Comparison of ENCODE assay signal across 8 cellular contexts in the genomic region with DNA sequence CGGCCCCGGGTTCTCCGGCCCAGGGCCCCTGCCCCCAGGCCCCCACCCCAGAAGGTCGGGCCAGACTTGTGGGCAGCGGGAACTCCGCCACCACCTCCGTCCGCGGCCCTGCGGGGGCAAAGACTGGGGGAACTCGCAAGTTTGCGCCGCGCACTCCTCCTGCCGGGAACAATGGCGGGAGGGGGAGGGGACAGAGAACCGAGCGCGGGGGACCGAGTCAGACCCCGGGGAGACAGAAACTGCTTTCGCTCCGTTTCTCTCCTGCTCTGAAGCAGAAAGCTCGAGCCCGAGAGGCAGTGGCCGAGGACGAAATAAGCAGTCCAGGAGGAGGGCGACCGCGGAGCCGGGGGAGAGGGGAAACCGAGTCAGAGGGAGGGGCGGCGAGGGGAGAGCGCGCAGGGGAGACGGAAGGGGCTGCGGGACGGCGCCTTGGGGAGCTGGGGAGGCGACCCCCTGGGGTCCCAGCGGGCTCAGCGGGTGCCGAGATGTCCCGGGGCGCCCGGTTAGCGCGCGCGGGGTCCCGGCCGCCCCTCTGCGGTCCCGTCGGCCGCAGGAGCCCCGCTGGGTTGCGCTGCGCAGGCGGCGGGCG. TPM values are rescaled to one million over a fixed set of nuclear protein-coding genes. Genes with fewer than 3 reads are reported as not detected.
A peak's percentile ranks its signal among the peaks of the same experiment; 100 is the strongest.
DNase-seq lines count a peak whose midpoint lies in the region; ATAC-seq and TF ChIP-seq lines count a peak whose summit lies in the region.

No MANE protein-coding gene starts in this region.

- peak overlapping the region; percentile 83 for H3K23ac ChIP-seq in neuronal stem cell (ENCODE audit: low read depth, low read length, poor library complexity)

- H2BK120ac ChIP-seq in neuronal stem cell (ENCODE audit: low read depth, low read length): peak overlapping the region; percentile 79

- H3K18ac ChIP-seq in neuronal stem cell (ENCODE audit: low read length): peak overlapping the region; percentile 100

- H3K27me3 ChIP-seq in esophagus muscularis mucosa: no peaks in the 10 kb centered on the region
- peaks cover 0 to 21% (median 0%) of the 10 kb centered on the region in 3 experiments for H3K27me3 ChIP-seq in neuronal stem cell (ENCODE audit: control insufficient read depth in 3 of 3, insufficient read depth in 3 of 3, low read depth in 1 of 3, low read length in 3 of 3)

- no peaks in the 10 kb centered on the region for H3K9me3 ChIP-seq in esophagus muscularis mucosa
- no peaks in the 10 kb centered on the region for H3K9me3 ChIP-seq in neuronal stem cell (replicated peaks in 1 of 2; ENCODE audit: control insufficient read depth in 2 of 2, insufficient read depth in 1 of 2, low read depth in 1 of 2, low read length in 2 of 2)

- no peaks in the 10 kb centered on the region for H3K9me3 Mint-ChIP-seq in activated CD4-positive, alpha-beta T cell treated with anti-CD3 and anti-CD28 coated beads, Interleukin-2, amount 10 ng/mL, durations not matched to agents 7 days and 5 days

- H3K27ac Mint-ChIP-seq in activated CD4-positive, alpha-beta T cell treated with anti-CD3 and anti-CD28 coated beads, Interleukin-2, amount 10 ng/mL, durations not matched to agents 7 days and 5 days: no peak overlapping the region

- TF ChIP-seq CTCF in esophagus muscularis mucosa (IDR thresholded peaks at IDR 0.05): no peak

- peak overlapping the region; percentile 99 for H2AFZ ChIP-seq in neuronal stem cell (ENCODE audit: low read length)

- H2BK12ac ChIP-seq in neuronal stem cell (ENCODE audit: low read length): peak overlapping the region; percentile 66

- H3K14ac ChIP-seq in neuronal stem cell (ENCODE audit: low read length): peak overlapping the region; percentile 100

- CTCF ChIA-PET in activated CD4-positive, alpha-beta T cell treated with anti-CD3 and anti-CD28 coated beads, Interleukin-2, amount 10 ng/mL, durations not matched to agents 7 days and 5 days (lab: Charles Lee): interaction anchor here (1.0 to 1.4 kb wide), 4 partner anchors 9 to 186 kb away, joined by 3 to 6 read pairs (median 3); no protein-coding TSS in a partner anchor

- H3K36me3 Mint-ChIP-seq in activated CD4-positive, alpha-beta T cell treated with anti-CD3 and anti-CD28 coated beads, Interleukin-2, amount 10 ng/mL, durations not matched to agents 7 days and 5 days (ENCODE audit: low read depth): no peaks in the 10 kb centered on the region

- peak overlapping the region; percentile 97 for H4K8ac ChIP-seq in neuronal stem cell (ENCODE audit: low read depth, low read length)

- peaks cover 16% of the 10 kb centered on the region for H3K4me1 Mint-ChIP-seq in activated CD4-positive, alpha-beta T cell treated with anti-CD3 and anti-CD28 coated beads, Interleukin-2, amount 10 ng/mL, durations not matched to agents 7 days and 5 days

- H3K36me3 ChIP-seq in esophagus muscularis mucosa (peaks cover 0 to 7% (median 0%) of the 10 kb centered on the region in 4 donors), neuronal stem cell (replicated peaks in 1 of 2; ENCODE audit: control insufficient read depth in 2 of 2, insufficient read depth in 2 of 2, low read length in 2 of 2) (peaks cover 0 to 7% of the 10 kb centered on the region in 2 donors)

- peak overlapping the region; percentile 77 for H2BK15ac ChIP-seq in neuronal stem cell (ENCODE audit: low read length)

- intact Hi-C loops in esophagus muscularis mucosa (cut with DNase I): no loop called here

- H3K4me3 ChIP-seq in esophagus muscularis mucosa: peak overlapping the region; percentile 69 to 93 (median 87)
- H3K4me3 ChIP-seq in neuronal stem cell (ENCODE audit: low read length in 2 of 2): peak overlapping the region; percentile 79 to 96

- peak overlapping the region; percentile 79 for H3K4me2 ChIP-seq in neuronal stem cell (ENCODE audit: insufficient read depth, low read length, poor library complexity, severe bottlenecking)

- H2BK5ac ChIP-seq in neuronal stem cell (ENCODE audit: low read length): peak overlapping the region; percentile 98

- peak overlapping the region; percentile 60 for H3K4ac ChIP-seq in neuronal stem cell (ENCODE audit: low read length)

- ATAC-seq in HG02623 (IDR thresholded peaks at IDR 0.05; ENCODE audit: unreplicated experiment): no peak
- no peak for ATAC-seq in HG03108 (IDR thresholded peaks at IDR 0.05; ENCODE audit: unreplicated experiment)

- H2AK5ac ChIP-seq in neuronal stem cell (ENCODE audit: low read depth, low read length): peak overlapping the region; percentile 98

- peaks cover 23% of the 10 kb centered on the region for H3K79me1 ChIP-seq in neuronal stem cell (ENCODE audit: low read depth, low read length)

- H3K4me3 Mint-ChIP-seq in activated CD4-positive, alpha-beta T cell treated with anti-CD3 and anti-CD28 coated beads, Interleukin-2, amount 10 ng/mL, durations not matched to agents 7 days and 5 days: peak overlapping the region; percentile 53

- TF ChIP-seq POLR2A in esophagus muscularis mucosa (IDR thresholded peaks at IDR 0.05; ENCODE audit: low read depth): no peak

- POLR2A ChIA-PET in activated CD4-positive, alpha-beta T cell treated with anti-CD3 and anti-CD28 coated beads, Interleukin-2, amount 10 ng/mL, durations not matched to agents 7 days and 5 days (lab: Charles Lee): no interaction called here

- peaks cover 51 to 73% (median 64%) of the 10 kb centered on the region in 4 donors for H3K4me1 ChIP-seq in esophagus muscularis mucosa
- peaks cover 8 to 49% of the 10 kb centered on the region in 2 donors for H3K4me1 ChIP-seq in neuronal stem cell (ENCODE audit: control insufficient read depth in 2 of 2, insufficient read depth in 1 of 2, low read depth in 1 of 2, low read length in 2 of 2)

- H3K27me3 Mint-ChIP-seq in activated CD4-positive, alpha-beta T cell treated with anti-CD3 and anti-CD28 coated beads, Interleukin-2, amount 10 ng/mL, durations not matched to agents 7 days and 5 days: peaks cover 23% of the 10 kb centered on the region

- peak overlapping the region; percentile 100 for H3K9ac ChIP-seq in neuronal stem cell (ENCODE audit: low read depth, low read length, poor library complexity)

- peak overlapping the region; percentile 95 for H4K91ac ChIP-seq in neuronal stem cell (ENCODE audit: low read depth, low read length, poor library complexity)

- TF ChIP-seq EP300 in esophagus muscularis mucosa (IDR thresholded peaks at IDR 0.05): no peak

- H3K27ac ChIP-seq in esophagus muscularis mucosa (replicated peaks in 1 of 4) (peak overlapping the region; percentile 79 to 86 (median 84)), neuronal stem cell (replicated peaks; ENCODE audit: low read length) (peak overlapping the region; percentile 75)

- DNase-seq in DMS79 treated with DMSO at 0.1 percent for 48 hours (lab: John Stamatoyannopoulos, UW): peak; percentile 29
- no peak for DNase-seq in DMS79 (lab: John Stamatoyannopoulos, UW)
- no peak for DNase-seq in activated CD4-positive, alpha-beta T cell treated with anti-CD3 and anti-CD28 coated beads, Interleukin-2, amount 10 ng/mL, durations not matched to agents 7 days and 5 days
- DNase-seq in esophagus muscularis mucosa (ENCODE audit: extremely low spot score): no peak
- DNase-seq in neuronal stem cell (ENCODE audit: low spot score): peak; percentile 62
- DNase-seq in OCI-M1 (lab: John Stamatoyannopoulos, UW): no peak

- 2% methylated on average over 11 of the region's 63 CpGs for WGBS in esophagus muscularis mucosa
- WGBS in neuronal stem cell (ENCODE audit: extremely low coverage in 2 of 2, insufficient read length in 2 of 2, insufficient replicate concordance in 1 of 2), 2 donors: no CpG with 5 or more reads among the region's 63 CpGs

RNA-seq across cellular contexts. Expression of gene TP53I11, which starts 0.6 kb away (rescaled TPM):
- total RNA-seq in activated CD4-positive, alpha-beta T cell treated with anti-CD3 and anti-CD28 coated beads, Interleukin-2, amount 10 ng/mL, durations not matched to agents 7 days and 5 days: 1 to 10 TPM in 1 of 2 experiments, under 1 TPM in 1; 0.67 to 1.4 TPM
- total RNA-seq in esophagus muscularis mucosa: 10 to 100 TPM; 51.1 to 76.1 (median 59.2) TPM
- 235 TPM for polyA plus RNA-seq in neuronal stem cell (2013, experiment 1 of 2)
- 227 TPM for polyA plus RNA-seq in neuronal stem cell (2013, experiment 2 of 2)

Comparison
In these comparisons a context has a peak if more than half of its experiments do, and no peak if none do; other contexts are left out.
1. DNase-seq: peak in DMS79 treated with DMSO at 0.1 percent for 48 hours (single experiment) and neuronal stem cell (single experiment); none in DMS79 (single experiment), activated CD4-positive, alpha-beta T cell treated with anti-CD3 and anti-CD28 coated beads, Interleukin-2, amount 10 ng/mL, durations not matched to agents 7 days and 5 days (single experiment), esophagus muscularis mucosa (single experiment) and OCI-M1 (single experiment).
2. RNA of gene TP53I11, which starts 0.6 kb away (total RNA-seq): 51.1 to 76.1 TPM in esophagus muscularis mucosa; 0.67 to 1.4 TPM in activated CD4-positive, alpha-beta T cell treated with anti-CD3 and anti-CD28 coated beads, Interleukin-2, amount 10 ng/mL, durations not matched to agents 7 days and 5 days; every median in the first group is over 10 times any median in the second.